8 cellular contexts compared by ENCODE assay signal in genomic region chr1:244239261-244239770, GRCh38.
A peak's percentile ranks its signal among the peaks of the same experiment; 100 is the strongest.
DNase-seq lines count a peak whose midpoint lies in the region; ATAC-seq and TF ChIP-seq lines count a peak whose summit lies in the region.

No MANE protein-coding gene starts in this region.

- peaks cover 8% of the 10 kb centered on the region for H3K4me1 Mint-ChIP-seq in activated CD8-positive, alpha-beta memory T cell treated with anti-CD3 and anti-CD28 coated beads, Interleukin-2, amount 10 ng/mL, durations not matched to agents 7 days and 5 days
- H3K4me1 Mint-ChIP-seq in T-helper 17 cell (peaks cover 7% of the 10 kb centered on the region), progenitor cell of endocrine pancreas (ENCODE audit: low read depth) (no peaks in the 10 kb centered on the region)

- peak overlapping the region; percentile 51 for H3K27ac Mint-ChIP-seq in activated CD8-positive, alpha-beta memory T cell treated with anti-CD3 and anti-CD28 coated beads, Interleukin-2, amount 10 ng/mL, durations not matched to agents 7 days and 5 days
- H3K27ac Mint-ChIP-seq in T-helper 17 cell (peak overlapping the region; percentile 34), progenitor cell of endocrine pancreas (peak overlapping the region; percentile 2)

- TF ChIP-seq CTCF in progenitor cell of endocrine pancreas (IDR thresholded peaks at IDR 0.05; ENCODE audit: unreplicated experiment), result no peak

- H3K9me3 ChIP-seq in T-helper 17 cell (ENCODE audit: control insufficient read depth, low read length, poor library complexity, severe bottlenecking), result no peaks in the 10 kb centered on the region

- CTCF ChIA-PET in activated CD8-positive, alpha-beta memory T cell treated with anti-CD3 and anti-CD28 coated beads, Interleukin-2, amount 10 ng/mL, durations not matched to agents 7 days and 5 days (lab: Charles Lee), result interaction anchor here (1.0 kb wide), 1 partner anchor 8 kb away, joined by 3 read pairs; no protein-coding TSS in a partner anchor

- H3K36me3 Mint-ChIP-seq in activated CD8-positive, alpha-beta memory T cell treated with anti-CD3 and anti-CD28 coated beads, Interleukin-2, amount 10 ng/mL, durations not matched to agents 7 days and 5 days, result no peaks in the 10 kb centered on the region
- H3K36me3 Mint-ChIP-seq in T-helper 17 cell (ENCODE audit: low read depth), result no peaks in the 10 kb centered on the region
- no peaks in the 10 kb centered on the region for H3K36me3 Mint-ChIP-seq in progenitor cell of endocrine pancreas (ENCODE audit: insufficient read depth)

- no peaks in the 10 kb centered on the region for H3K9me3 Mint-ChIP-seq in activated CD8-positive, alpha-beta memory T cell treated with anti-CD3 and anti-CD28 coated beads, Interleukin-2, amount 10 ng/mL, durations not matched to agents 7 days and 5 days (ENCODE audit: low read depth)
- H3K9me3 Mint-ChIP-seq in progenitor cell of endocrine pancreas (ENCODE audit: low read depth), result peaks cover 5% of the 10 kb centered on the region

- no peak for DNase-seq in activated CD8-positive, alpha-beta memory T cell treated with anti-CD3 and anti-CD28 coated beads, Interleukin-2, amount 10 ng/mL, durations not matched to agents 7 days and 5 days
- no peak for DNase-seq in activated CD8-positive, alpha-beta memory T cell treated with anti-CD3 and anti-CD28 coated beads, Interleukin-2, amount 50 U/mL, for 4 hours
- DNase-seq in KBM-7 (peak; percentile 61), T-helper 17 cell (no peak), progenitor cell of endocrine pancreas (ENCODE audit: low spot score, unreplicated experiment) (no peak), NCI-H1092 (lab: John Stamatoyannopoulos, UW) (no peak), globus pallidus (ENCODE audit: low spot score) (no peak)

- peaks cover 6% of the 10 kb centered on the region for H3K27me3 Mint-ChIP-seq in activated CD8-positive, alpha-beta memory T cell treated with anti-CD3 and anti-CD28 coated beads, Interleukin-2, amount 10 ng/mL, durations not matched to agents 7 days and 5 days
- peaks cover 6% of the 10 kb centered on the region for H3K27me3 Mint-ChIP-seq in T-helper 17 cell
- no peaks in the 10 kb centered on the region for H3K27me3 Mint-ChIP-seq in progenitor cell of endocrine pancreas

- peak; percentile 33 for ATAC-seq in activated CD8-positive, alpha-beta memory T cell treated with anti-CD3 and anti-CD28 coated beads, Interleukin-2, amount 10 ng/mL, durations not matched to agents 7 days and 5 days
- ATAC-seq in T-helper 17 cell (no peak), HG02623 (IDR thresholded peaks at IDR 0.05; ENCODE audit: unreplicated experiment) (no peak)

- H3K4me3 Mint-ChIP-seq in activated CD8-positive, alpha-beta memory T cell treated with anti-CD3 and anti-CD28 coated beads, Interleukin-2, amount 10 ng/mL, durations not matched to agents 7 days and 5 days, result no peak overlapping the region
- H3K4me3 Mint-ChIP-seq in T-helper 17 cell (no peak overlapping the region), progenitor cell of endocrine pancreas (ENCODE audit: low read depth) (no peak overlapping the region)

- in situ Hi-C loops in KBM-7 (cut with MboI; ENCODE audit: low pct_unique_long_range_greater_than_20kb, low sequenced_read_pairs), result no loop called here
